24 cellular contexts compared by ENCODE assay signal in the genomic region with DNA sequence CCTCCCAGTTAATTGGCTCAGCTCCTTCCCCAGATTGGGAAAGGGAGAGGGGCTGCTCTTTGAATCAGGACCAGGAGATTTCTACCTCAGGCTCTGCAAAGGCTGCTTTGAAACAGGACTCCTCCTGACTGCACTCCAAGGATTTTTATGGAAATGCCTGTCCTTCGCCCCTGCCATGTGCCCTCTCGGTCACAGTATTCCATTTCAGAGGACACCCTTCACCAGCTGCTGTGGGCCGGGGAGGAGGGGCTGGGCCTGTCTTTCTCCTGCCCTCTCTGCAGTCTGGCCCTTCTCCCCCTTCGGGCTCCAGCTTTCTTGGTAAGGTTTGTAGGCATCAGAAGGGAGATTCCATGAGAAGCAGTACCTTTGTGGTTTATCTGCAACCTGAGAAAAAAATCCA.
"Had no signal": no experiment of that assay in that cellular context is flagged by ENCODE, and none has a peak within 500 bp of the region (broad histone marks: within the 10 kb centered on the region; RNA-seq: fewer than 3 reads in every experiment).

No MANE protein-coding gene starts in this region.

- H3K36me3 Mint-ChIP-seq: activated CD8-positive, alpha-beta memory T cell treated with anti-CD3 and anti-CD28 coated beads, Interleukin-2, amount 10 ng/mL, durations not matched to agents 7 days and 5 days; naive thymus-derived CD8-positive, alpha-beta T cell had no signal

- H3K4me3 ChIP-seq: heart left ventricle, lung, prostate gland, right atrium auricular region, thyroid gland, upper lobe of right lung had no signal

- H3K9me3 Mint-ChIP-seq: activated CD4-positive, alpha-beta T cell treated with anti-CD3 and anti-CD28 coated beads, Interleukin-2, amount 10 ng/mL, durations not matched to agents 7 days and 5 days; activated CD8-positive, alpha-beta T cell treated with anti-CD3 and anti-CD28 coated beads for 36 hours; activated naive CD8-positive, alpha-beta T cell treated with anti-CD3 and anti-CD28 coated beads, Interleukin-2, amount 50 U/mL, for 24 hours; naive thymus-derived CD8-positive, alpha-beta T cell had no signal

- DNase-seq: activated CD4-positive, alpha-beta T cell treated with anti-CD3 and anti-CD28 coated beads, Interleukin-2, amount 10 ng/mL, durations not matched to agents 7 days and 5 days; activated CD4-positive, CD25-positive, alpha-beta regulatory T cell treated with anti-CD3 and anti-CD28 coated beads, Interleukin-2, amount 50 U/mL, for 72 hours; activated CD8-positive, alpha-beta memory T cell treated with anti-CD3 and anti-CD28 coated beads, Interleukin-2, amount 10 ng/mL, durations not matched to agents 7 days and 5 days; activated CD8-positive, alpha-beta T cell treated with anti-CD3 and anti-CD28 coated beads for 36 hours; activated effector memory CD4-positive, alpha-beta T cell treated with anti-CD3 and anti-CD28 coated beads, Interleukin-2, amount 50 U/mL, for 16 hours; activated naive CD4-positive, alpha-beta T cell treated with anti-CD3 and anti-CD28 coated beads, Interleukin-2, amount 50 U/mL, for 16 hours; activated naive CD8-positive, alpha-beta T cell treated with anti-CD3 and anti-CD28 coated beads, Interleukin-2, amount 50 U/mL, for 24 hours; activated T-cell treated with anti-CD3 and anti-CD28 coated beads for 4 hours; caudate nucleus; dermis blood vessel endothelial cell; effector CD8-positive, alpha-beta T cell; left colon; naive thymus-derived CD8-positive, alpha-beta T cell; stimulated activated CD4-positive, alpha-beta T cell treated with anti-CD3 and anti-CD28 coated beads, Interleukin-12 subunit alpha, Interleukin-12 subunit beta, amount 100 ng/mL, for 4 hours; stimulated activated CD4-positive, alpha-beta T cell treated with anti-CD3 and anti-CD28 coated beads, Interleukin-4, amount 100 ng/mL, for 4 hours; stimulated activated naive CD8-positive, alpha-beta T cell treated with anti-CD3 and anti-CD28 coated beads, Interleukin-15, Interleukin-2, amounts not matched to agents 100 U/mL and 50 U/mL, for 24 hours; substantia nigra; thyroid gland; upper lobe of right lung had no signal

- H3K27ac ChIP-seq: heart left ventricle, prostate gland, right atrium auricular region, thyroid gland, upper lobe of right lung had no signal

- FAIRE-seq: keratinocyte had no signal

- H3K4me1 Mint-ChIP-seq: activated CD4-positive, alpha-beta T cell treated with anti-CD3 and anti-CD28 coated beads, Interleukin-2, amount 10 ng/mL, durations not matched to agents 7 days and 5 days; activated CD8-positive, alpha-beta memory T cell treated with anti-CD3 and anti-CD28 coated beads, Interleukin-2, amount 10 ng/mL, durations not matched to agents 7 days and 5 days; activated naive CD8-positive, alpha-beta T cell treated with anti-CD3 and anti-CD28 coated beads, Interleukin-2, amount 50 U/mL, for 24 hours had no signal

- H3K27me3 Mint-ChIP-seq: activated CD4-positive, alpha-beta T cell treated with anti-CD3 and anti-CD28 coated beads, Interleukin-2, amount 10 ng/mL, durations not matched to agents 7 days and 5 days; activated CD8-positive, alpha-beta memory T cell treated with anti-CD3 and anti-CD28 coated beads, Interleukin-2, amount 10 ng/mL, durations not matched to agents 7 days and 5 days; activated CD8-positive, alpha-beta T cell treated with anti-CD3 and anti-CD28 coated beads for 36 hours; activated naive CD8-positive, alpha-beta T cell treated with anti-CD3 and anti-CD28 coated beads, Interleukin-2, amount 50 U/mL, for 24 hours; naive thymus-derived CD8-positive, alpha-beta T cell had no signal

- H3K9me3 ChIP-seq: heart left ventricle, prostate gland, right atrium auricular region, thyroid gland, upper lobe of right lung had no signal

- H3K27me3 ChIP-seq: right atrium auricular region had no signal

- H3K27ac Mint-ChIP-seq: activated CD4-positive, alpha-beta T cell treated with anti-CD3 and anti-CD28 coated beads, Interleukin-2, amount 10 ng/mL, durations not matched to agents 7 days and 5 days; activated CD8-positive, alpha-beta memory T cell treated with anti-CD3 and anti-CD28 coated beads, Interleukin-2, amount 10 ng/mL, durations not matched to agents 7 days and 5 days; activated CD8-positive, alpha-beta T cell treated with anti-CD3 and anti-CD28 coated beads for 36 hours; activated naive CD8-positive, alpha-beta T cell treated with anti-CD3 and anti-CD28 coated beads, Interleukin-2, amount 50 U/mL, for 24 hours; naive thymus-derived CD8-positive, alpha-beta T cell had no signal

- H3K4me1 ChIP-seq: heart left ventricle, prostate gland, right atrium auricular region, thyroid gland, upper lobe of right lung had no signal

- H3K4me3 Mint-ChIP-seq: activated CD4-positive, alpha-beta T cell treated with anti-CD3 and anti-CD28 coated beads, Interleukin-2, amount 10 ng/mL, durations not matched to agents 7 days and 5 days; activated CD8-positive, alpha-beta memory T cell treated with anti-CD3 and anti-CD28 coated beads, Interleukin-2, amount 10 ng/mL, durations not matched to agents 7 days and 5 days; activated CD8-positive, alpha-beta T cell treated with anti-CD3 and anti-CD28 coated beads for 36 hours; activated naive CD8-positive, alpha-beta T cell treated with anti-CD3 and anti-CD28 coated beads, Interleukin-2, amount 50 U/mL, for 24 hours; naive thymus-derived CD8-positive, alpha-beta T cell had no signal

- H3K36me3 ChIP-seq: heart left ventricle, prostate gland, right atrium auricular region, thyroid gland, upper lobe of right lung had no signal
